In genomic region chr4:52993771-52994170, GRCh38 we compare ENCODE assay signal across 25 cellular contexts.
DNase-seq lines count a peak whose midpoint lies in the region; ATAC-seq and TF ChIP-seq lines count a peak whose summit lies in the region.
"Had no signal": no experiment of that assay in that cellular context is flagged by ENCODE, and none has a peak within 500 bp of the region (broad histone marks: within the 10 kb centered on the region; RNA-seq: fewer than 3 reads in every experiment).

No MANE protein-coding gene starts in this region.

- H3K9me3 ChIP-seq in heart right ventricle (no peaks in the 10 kb centered on the region), mesenchymal stem cell (ENCODE audit: control insufficient read depth, low read length) (no peaks in the 10 kb centered on the region), testis (no peaks in the 10 kb centered on the region)
- H3K9me3 ChIP-seq: A549 had no signal

- H3K79me1 ChIP-seq in mesenchymal stem cell (replicated peaks; ENCODE audit: low read length, poor library complexity, severe bottlenecking) = no peaks in the 10 kb centered on the region

- H2BK5ac ChIP-seq in mesenchymal stem cell (ENCODE audit: low read depth, low read length, poor library complexity, severe bottlenecking) = no peak overlapping the region

- H3K4ac ChIP-seq in mesenchymal stem cell (ENCODE audit: low read depth in 1 of 2, low read length in 2 of 2) = peak overlapping the region; percentile 20 to 70

- no peak overlapping the region for H3K4me2 ChIP-seq in mesenchymal stem cell (ENCODE audit: low read length, poor library complexity, severe bottlenecking)
- H3K4me2 ChIP-seq: A549; BLaER1 treated with 17β-estradiol and CSF1 and Interleukin-3, amounts not matched to agents 10 nM and 100 nM; GM23338; PC-9 had no signal

- no peak overlapping the region for H3K27ac ChIP-seq in foreskin keratinocyte
- peak overlapping the region in 2 of 10 donors; percentile 15 to 43 for H3K27ac ChIP-seq in heart right ventricle
- no peak overlapping the region for H3K27ac ChIP-seq in mesenchymal stem cell (ENCODE audit: low read length, poor library complexity, severe bottlenecking)
- peak overlapping the region; percentile 63 to 75 for H3K27ac ChIP-seq in testis
- H3K27ac ChIP-seq: A549; BLaER1 treated with 17β-estradiol and CSF1 and Interleukin-3, amounts not matched to agents 10 nM and 100 nM; PC-9 had no signal

- H3K4me3 ChIP-seq in heart right ventricle (no peak overlapping the region), mesenchymal stem cell (ENCODE audit: insufficient read depth in 1 of 2, low read depth in 1 of 2, low read length in 2 of 2) (no peak overlapping the region), testis (no peak overlapping the region)
- H3K4me3 ChIP-seq: A549; BLaER1 treated with 17β-estradiol and CSF1 and Interleukin-3, amounts not matched to agents 10 nM and 100 nM; GM23338; PC-9 had no signal

- peak; percentile 45 for ATAC-seq in foreskin keratinocyte
- peak in 6 of 8 donors; percentile 24 to 75 (median 42) for ATAC-seq in heart right ventricle
- ATAC-seq: A549, GM23338 had no signal

- no peak overlapping the region for H3K23ac ChIP-seq in mesenchymal stem cell (ENCODE audit: low read length in 2 of 2)

- H3K4me1 ChIP-seq in foreskin keratinocyte = peaks cover 6% of the 10 kb centered on the region
- peaks cover 19 to 49% (median 41%) of the 10 kb centered on the region in 9 donors for H3K4me1 ChIP-seq in heart right ventricle
- H3K4me1 ChIP-seq in mesenchymal stem cell (ENCODE audit: control insufficient read depth, insufficient read depth, low read depth, low read length) = peaks cover 4% of the 10 kb centered on the region
- H3K4me1 ChIP-seq in testis = peaks cover 52% of the 10 kb centered on the region
- H3K4me1 ChIP-seq: A549 had no signal

- H3K36me3 ChIP-seq in heart right ventricle (no peaks in the 10 kb centered on the region), mesenchymal stem cell (ENCODE audit: control insufficient read depth in 1 of 2, insufficient read depth in 2 of 2, low read depth in 1 of 2, low read length in 2 of 2) (no peaks in the 10 kb centered on the region), testis (ENCODE audit: low read depth, missing control alignments) (no peaks in the 10 kb centered on the region)

- H3K18ac ChIP-seq in mesenchymal stem cell (ENCODE audit: low read depth in 1 of 2, low read length in 2 of 2) = peak overlapping the region; percentile 19 to 84

- TF ChIP-seq POLR2A in testis (IDR thresholded peaks at IDR 0.05) = no peak

- H3K27me3 ChIP-seq in foreskin keratinocyte (no peaks in the 10 kb centered on the region), heart right ventricle (no peaks in the 10 kb centered on the region), mesenchymal stem cell (ENCODE audit: control insufficient read depth in 1 of 2, insufficient read depth in 1 of 2, low read length in 2 of 2) (no peaks in the 10 kb centered on the region), testis (no peaks in the 10 kb centered on the region)
- H3K27me3 ChIP-seq: BLaER1 treated with 17β-estradiol and CSF1 and Interleukin-3, amounts not matched to agents 10 nM and 100 nM had no signal

- peak overlapping the region; percentile 6 to 93 for H2BK12ac ChIP-seq in mesenchymal stem cell (ENCODE audit: low read length in 2 of 2)

- H2BK15ac ChIP-seq in mesenchymal stem cell (ENCODE audit: low read depth, poor library complexity, severe bottlenecking) = no peak overlapping the region

- H2BK120ac ChIP-seq in mesenchymal stem cell (ENCODE audit: low read depth, low read length) = no peak overlapping the region

- DNase-seq in foreskin keratinocyte (no peak), heart right ventricle (peak in 1 of 2 donors; percentile 32), mesenchymal stem cell (no peak), testis (no peak), NCI-H526 (lab: John Stamatoyannopoulos, UW) (no peak), SW480 (ENCODE audit: low spot score) (no peak), NCI-H2029 (lab: John Stamatoyannopoulos, UW) (no peak)
- DNase-seq: AML-193; CD4-positive, alpha-beta T cell; COR-L47; DMS53; H9; NCI-H1092; NCI-H1417 treated with DMSO at 0.1 percent for 48 hours; NCI-H1694 treated with DMSO at 0.1 percent for 48 hours; NCI-H2171 treated with DMSO at 0.1 percent for 48 hours; NCI-H345; NCI-H510A treated with DMSO at 0.1 percent for 48 hours; NCI-H748 treated with DMSO at 0.1 percent for 48 hours; NK-92 treated with Interleukin-12 subunit alpha and Interleukin-12 subunit beta, amount 100 ng/mL, for 24 hours; PC-9; SHP77 treated with DMSO at 0.1 percent for 48 hours had no signal

- 43 to 60% methylated on average over 6 of the region's 6 CpGs for WGBS in heart right ventricle, 2 donors
- WGBS in mesenchymal stem cell = 93% methylated on average over 6 of the region's 6 CpGs
- 37 to 51% methylated on average over 6 of the region's 6 CpGs for WGBS in testis, 2 donors

- no peak overlapping the region for H2AK5ac ChIP-seq in mesenchymal stem cell (ENCODE audit: low read length, severe bottlenecking)

- H3K14ac ChIP-seq in mesenchymal stem cell (ENCODE audit: low read length in 2 of 2) = no peak overlapping the region

- H4K91ac ChIP-seq in mesenchymal stem cell (ENCODE audit: low read length) = no peak overlapping the region

- H4K8ac ChIP-seq in mesenchymal stem cell (ENCODE audit: low read length) = no peak overlapping the region

- TF ChIP-seq CTCF in foreskin keratinocyte (conservative IDR thresholded peaks at IDR 0.05) = no peak
- TF ChIP-seq CTCF in heart right ventricle (IDR thresholded peaks at IDR 0.05) = no peak
- no peak for TF ChIP-seq CTCF in testis (IDR thresholded peaks at IDR 0.05)

- no peak overlapping the region for H2AFZ ChIP-seq in mesenchymal stem cell (ENCODE audit: low read depth, low read length)
- H2AFZ ChIP-seq: GM23338, PC-9 had no signal

- intact Hi-C loops in heart right ventricle (cut with DNase I) = no loop called here
- intact Hi-C loops in testis (cut with DNase I; ENCODE audit: low total_unique reads) = no loop called here

- H3K9ac ChIP-seq in mesenchymal stem cell (ENCODE audit: low read length) = no peak overlapping the region
- H3K9ac ChIP-seq: BLaER1 treated with 17β-estradiol and CSF1 and Interleukin-3, amounts not matched to agents 10 nM and 100 nM had no signal

Comparison
In these comparisons a context has a peak if more than half of its experiments do, and no peak if none do; other contexts are left out.
1. H3K27ac ChIP-seq: peak in testis (2 of 2); none in foreskin keratinocyte (single experiment) and mesenchymal stem cell (single experiment).